Comparison of ENCODE assay signal across 8 cellular contexts in genomic region chr3:52056521-52056967, GRCh38. TPM values are rescaled to one million over a fixed set of nuclear protein-coding genes. Genes with fewer than 3 reads are reported as not detected.
A peak's percentile ranks its signal among the peaks of the same experiment; 100 is the strongest.
DNase-seq lines count a peak whose midpoint lies in the region; ATAC-seq and TF ChIP-seq lines count a peak whose summit lies in the region.

A gene with protein sequence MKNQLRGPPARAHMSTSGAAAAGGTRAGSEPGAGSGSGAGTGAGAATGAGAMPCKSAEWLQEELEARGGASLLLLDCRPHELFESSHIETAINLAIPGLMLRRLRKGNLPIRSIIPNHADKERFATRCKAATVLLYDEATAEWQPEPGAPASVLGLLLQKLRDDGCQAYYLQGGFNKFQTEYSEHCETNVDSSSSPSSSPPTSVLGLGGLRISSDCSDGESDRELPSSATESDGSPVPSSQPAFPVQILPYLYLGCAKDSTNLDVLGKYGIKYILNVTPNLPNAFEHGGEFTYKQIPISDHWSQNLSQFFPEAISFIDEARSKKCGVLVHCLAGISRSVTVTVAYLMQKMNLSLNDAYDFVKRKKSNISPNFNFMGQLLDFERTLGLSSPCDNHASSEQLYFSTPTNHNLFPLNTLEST (minus strand): TSS chr3:52056571. CDS start chr3:52056366, 205 bp downstream.

- no peaks in the 10 kb centered on the region for H3K27me3 Mint-ChIP-seq in activated T-helper 2 cell treated with anti-CD3 and anti-CD28 coated beads, Interferon-gamma antibody, Interleukin-2, Interleukin-4, amounts not matched to agents 10 μg/mL and 5 μg/mL and 100 μg/mL, durations not matched to agents 14 hours and 24 hours and 36 hours (ENCODE audit: low read depth)

- H4K20me1 ChIP-seq in neural cell (ENCODE audit: insufficient read depth): no peaks in the 10 kb centered on the region

- peak within 1 kb of the TSS; percentile 95 for H2AFZ ChIP-seq in ACC112 (ENCODE audit: low read length, unreplicated experiment)
- H2AFZ ChIP-seq in neural cell (ENCODE audit: low read depth, low read length): peak within 1 kb of the TSS; percentile 70

- intact Hi-C loops in activated T-helper 2 cell treated with anti-CD3 and anti-CD28 coated beads, Interferon-gamma antibody, Interleukin-2, Interleukin-4, amounts not matched to agents 10 μg/mL and 5 μg/mL and 100 μg/mL, durations not matched to agents 14 hours and 24 hours and 36 hours (cut with micrococcal nuclease): loop anchor here (2.0 to 10.0 kb wide), 6 partner anchors 30 to 628 kb away; partner anchors contain the start of genes ALAS1, GNL3, NT5DC2 and PBRM1

- H3K27me3 ChIP-seq in ACC112 (ENCODE audit: insufficient read depth, low read length): no peaks in the 10 kb centered on the region
- H3K27me3 ChIP-seq in Peyer's patch: no peaks in the 10 kb centered on the region
- H3K27me3 ChIP-seq in neural cell (ENCODE audit: insufficient read depth, low read depth, low read length): no peaks in the 10 kb centered on the region
- H3K27me3 ChIP-seq in stomach smooth muscle (ENCODE audit: control insufficient read depth in 1 of 2, insufficient read depth in 2 of 2, low read length in 2 of 2): no peaks in the 10 kb centered on the region

- peak within 1 kb of the TSS; percentile 23 for H3K27ac ChIP-seq in ACC112 (ENCODE audit: low read depth, low read length)
- peak within 1 kb of the TSS; percentile 65 to 91 (median 84) for H3K27ac ChIP-seq in Peyer's patch
- H3K27ac ChIP-seq in neural cell (ENCODE audit: low read length): peak within 1 kb of the TSS; percentile 94
- H3K27ac ChIP-seq in stomach smooth muscle (ENCODE audit: low read length): peak within 1 kb of the TSS; percentile 79

- H3K9me3 Mint-ChIP-seq in activated T-helper 2 cell treated with anti-CD3 and anti-CD28 coated beads, Interferon-gamma antibody, Interleukin-2, Interleukin-4, amounts not matched to agents 10 μg/mL and 5 μg/mL and 100 μg/mL, durations not matched to agents 14 hours and 24 hours and 36 hours: no peaks in the 10 kb centered on the region

- H3K79me2 ChIP-seq in ACC112 (ENCODE audit: control insufficient read depth, insufficient read depth, low read length, unreplicated experiment): peaks cover 36% of the 10 kb centered on the region
- peaks cover 9% of the 10 kb centered on the region for H3K79me2 ChIP-seq in neural cell (replicated peaks; ENCODE audit: insufficient read depth, low read length)

- H3K4me3 ChIP-seq in ACC112 (ENCODE audit: low read depth, low read length) (peak within 1 kb of the TSS; percentile 80), Peyer's patch (peak within 1 kb of the TSS; percentile 72 to 88 (median 81)), fibroblast of the aortic adventitia (ENCODE audit: low read depth, low read length) (peak within 1 kb of the TSS; percentile 94), neural cell (ENCODE audit: low read length) (peak within 1 kb of the TSS; percentile 93), stomach smooth muscle (ENCODE audit: low read length in 2 of 2) (peak within 1 kb of the TSS; percentile 90 to 97)

- no peaks in the 10 kb centered on the region for H3K9me2 ChIP-seq in neural cell (ENCODE audit: insufficient read depth, low read length)

- H3F3A ChIP-seq in neural cell (ENCODE audit: insufficient read depth, low read length, poor library complexity, severe bottlenecking): no peaks in the 10 kb centered on the region

- peak within 1 kb of the TSS; percentile 88 for H3K27ac Mint-ChIP-seq in activated T-helper 2 cell treated with anti-CD3 and anti-CD28 coated beads, Interferon-gamma antibody, Interleukin-2, Interleukin-4, amounts not matched to agents 10 μg/mL and 5 μg/mL and 100 μg/mL, durations not matched to agents 14 hours and 24 hours and 36 hours

- peak; percentile 48 for TF ChIP-seq POLR2A in GM18951 (IDR thresholded peaks at IDR 0.05; ENCODE audit: extremely low read depth, insufficient read depth, insufficient read length)
- no peak for TF ChIP-seq POLR2A in Peyer's patch (IDR thresholded peaks at IDR 0.05)

- H3K36me3 ChIP-seq in ACC112 (ENCODE audit: insufficient read depth, low read length) (no peaks in the 10 kb centered on the region), Peyer's patch (peaks cover 0 to 6% (median 0%) of the 10 kb centered on the region in 3 donors), neural cell (ENCODE audit: insufficient read depth, low read length) (no peaks in the 10 kb centered on the region), stomach smooth muscle (ENCODE audit: control insufficient read depth in 2 of 2, insufficient read depth in 2 of 2, low read length in 2 of 2) (peaks cover 6% of the 10 kb centered on the region in 2 donors)

- no peak for TF ChIP-seq RAD21 in neural cell (conservative IDR thresholded peaks at IDR 0.05)

- peak within 1 kb of the TSS; percentile 82 for H3K4me2 ChIP-seq in neural cell (ENCODE audit: low read length)

- peak within 1 kb of the TSS; percentile 91 for H3K9ac ChIP-seq in neural cell (ENCODE audit: low read length)
- H3K9ac ChIP-seq in stomach smooth muscle (ENCODE audit: low read length in 2 of 2): peak within 1 kb of the TSS; percentile 83 to 86

- DNase-seq in Peyer's patch (peak; percentile 67 to 86 (median 84)), fibroblast of the aortic adventitia (ENCODE audit: low read depth) (peak; percentile 41)
- peak; percentile 70 for DNase-seq in activated T-helper 2 cell treated with anti-CD3 and anti-CD28 coated beads, Interferon-gamma antibody, Interleukin-2, Interleukin-4, amounts not matched to agents 10 μg/mL and 5 μg/mL and 100 μg/mL, durations not matched to agents 14 hours and 24 hours and 36 hours (ENCODE audit: low spot score)

- peak within 1 kb of the TSS; percentile 92 for H3K4me3 Mint-ChIP-seq in activated T-helper 2 cell treated with anti-CD3 and anti-CD28 coated beads, Interferon-gamma antibody, Interleukin-2, Interleukin-4, amounts not matched to agents 10 μg/mL and 5 μg/mL and 100 μg/mL, durations not matched to agents 14 hours and 24 hours and 36 hours (ENCODE audit: low read depth)

- H3K36me3 Mint-ChIP-seq in activated T-helper 2 cell treated with anti-CD3 and anti-CD28 coated beads, Interferon-gamma antibody, Interleukin-2, Interleukin-4, amounts not matched to agents 10 μg/mL and 5 μg/mL and 100 μg/mL, durations not matched to agents 14 hours and 24 hours and 36 hours (ENCODE audit: low read depth): peaks cover 30% of the 10 kb centered on the region

- TF ChIP-seq EP300 in neural cell (conservative IDR thresholded peaks at IDR 0.05; ENCODE audit: poor library complexity, severe bottlenecking): no peak

- ATAC-seq in HG03442 (IDR thresholded peaks at IDR 0.05; ENCODE audit: unreplicated experiment): peak; percentile 24

- H3K4me1 ChIP-seq in ACC112 (ENCODE audit: control insufficient read depth, insufficient read depth, low read length, unreplicated experiment) (peaks cover 37% of the 10 kb centered on the region), Peyer's patch (peaks cover 3 to 42% (median 36%) of the 10 kb centered on the region in 4 donors), stomach smooth muscle (ENCODE audit: control insufficient read depth, insufficient read depth, low read length) (peaks cover 54% of the 10 kb centered on the region)

- peaks cover 35% of the 10 kb centered on the region for H3K4me1 Mint-ChIP-seq in activated T-helper 2 cell treated with anti-CD3 and anti-CD28 coated beads, Interferon-gamma antibody, Interleukin-2, Interleukin-4, amounts not matched to agents 10 μg/mL and 5 μg/mL and 100 μg/mL, durations not matched to agents 14 hours and 24 hours and 36 hours (ENCODE audit: low read depth)

- no peak for TF ChIP-seq CTCF in Peyer's patch (IDR thresholded peaks at IDR 0.05)
- no peak for TF ChIP-seq CTCF in fibroblast of the aortic adventitia (IDR thresholded peaks at IDR 0.05; ENCODE audit: insufficient read depth, low read length)
- no peak for TF ChIP-seq CTCF in neural cell (IDR thresholded peaks at IDR 0.05; ENCODE audit: poor library complexity, severe bottlenecking)

- in situ Hi-C loops in GM18951 (cut with MboI; ENCODE audit: low sequenced_read_pairs, unreplicated experiment): no loop called here

- H3K9me3 ChIP-seq in Peyer's patch (no peaks in the 10 kb centered on the region), neural cell (ENCODE audit: low read length) (no peaks in the 10 kb centered on the region), stomach smooth muscle (ENCODE audit: control insufficient read depth in 2 of 2, low read length in 2 of 2) (no peaks in the 10 kb centered on the region)

TF ChIP-seq in neural cell, 6 proteins besides CTCF, POLR2A, EP300 and RAD21 (continues in another document):
- TF ChIP-seq MXI1 (conservative IDR thresholded peaks at IDR 0.05; ENCODE audit: poor library complexity, severe bottlenecking): no peak
- no peak for TF ChIP-seq EZH2 (IDR thresholded peaks at IDR 0.05; ENCODE audit: borderline replicate concordance, insufficient read depth, low read length, poor library complexity, severe bottlenecking)
- TF ChIP-seq, protein P1, sequence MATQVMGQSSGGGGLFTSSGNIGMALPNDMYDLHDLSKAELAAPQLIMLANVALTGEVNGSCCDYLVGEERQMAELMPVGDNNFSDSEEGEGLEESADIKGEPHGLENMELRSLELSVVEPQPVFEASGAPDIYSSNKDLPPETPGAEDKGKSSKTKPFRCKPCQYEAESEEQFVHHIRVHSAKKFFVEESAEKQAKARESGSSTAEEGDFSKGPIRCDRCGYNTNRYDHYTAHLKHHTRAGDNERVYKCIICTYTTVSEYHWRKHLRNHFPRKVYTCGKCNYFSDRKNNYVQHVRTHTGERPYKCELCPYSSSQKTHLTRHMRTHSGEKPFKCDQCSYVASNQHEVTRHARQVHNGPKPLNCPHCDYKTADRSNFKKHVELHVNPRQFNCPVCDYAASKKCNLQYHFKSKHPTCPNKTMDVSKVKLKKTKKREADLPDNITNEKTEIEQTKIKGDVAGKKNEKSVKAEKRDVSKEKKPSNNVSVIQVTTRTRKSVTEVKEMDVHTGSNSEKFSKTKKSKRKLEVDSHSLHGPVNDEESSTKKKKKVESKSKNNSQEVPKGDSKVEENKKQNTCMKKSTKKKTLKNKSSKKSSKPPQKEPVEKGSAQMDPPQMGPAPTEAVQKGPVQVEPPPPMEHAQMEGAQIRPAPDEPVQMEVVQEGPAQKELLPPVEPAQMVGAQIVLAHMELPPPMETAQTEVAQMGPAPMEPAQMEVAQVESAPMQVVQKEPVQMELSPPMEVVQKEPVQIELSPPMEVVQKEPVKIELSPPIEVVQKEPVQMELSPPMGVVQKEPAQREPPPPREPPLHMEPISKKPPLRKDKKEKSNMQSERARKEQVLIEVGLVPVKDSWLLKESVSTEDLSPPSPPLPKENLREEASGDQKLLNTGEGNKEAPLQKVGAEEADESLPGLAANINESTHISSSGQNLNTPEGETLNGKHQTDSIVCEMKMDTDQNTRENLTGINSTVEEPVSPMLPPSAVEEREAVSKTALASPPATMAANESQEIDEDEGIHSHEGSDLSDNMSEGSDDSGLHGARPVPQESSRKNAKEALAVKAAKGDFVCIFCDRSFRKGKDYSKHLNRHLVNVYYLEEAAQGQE (IDR thresholded peaks at IDR 0.05; ENCODE audit: borderline replicate concordance): no peak

RNA-seq across cellular contexts. Expression of the gene that starts here (rescaled TPM):
- 1 to 10 TPM; 3.3 to 7.1 (median 6.0) TPM for total RNA-seq in Peyer's patch
- total RNA-seq in activated T-helper 2 cell treated with anti-CD3 and anti-CD28 coated beads, Interferon-gamma antibody, Interleukin-2, Interleukin-4, amounts not matched to agents 10 μg/mL and 5 μg/mL and 100 μg/mL, durations not matched to agents 14 hours and 24 hours and 36 hours: 29.0 and 30.3 TPM in 2 replicates
- total RNA-seq in fibroblast of the aortic adventitia (ENCODE audit: low replicate concordance): 2.9 and 12.8 TPM in 2 replicates
- polyA plus RNA-seq in neural cell: 8.5 and 9.3 TPM in 2 replicates
- 13.6 and 15.7 TPM in 2 replicates for polyA minus RNA-seq in neural cell

Comparison
In these comparisons a context has a peak if more than half of its experiments do, and no peak if none do; other contexts are left out.
1. Peak in every context shown above with its lines: DNase-seq, ATAC-seq, H3K4me3 ChIP-seq and H3K27ac ChIP-seq.
2. H3K27ac ChIP-seq: peak in every context shown above with its lines; median percentile 94 in neural cell; 84 in Peyer's patch; 79 in stomach smooth muscle; 23 in ACC112.